ENCODE assay signal across 11 cellular contexts in genomic region chr12:108641446-108642268, GRCh38. TPM values are rescaled to one million over a fixed set of nuclear protein-coding genes. Genes with fewer than 3 reads are reported as not detected.
A peak's percentile ranks its signal among the peaks of the same experiment; 100 is the strongest.
DNase-seq lines count a peak whose midpoint lies in the region; ATAC-seq and TF ChIP-seq lines count a peak whose summit lies in the region.
"Had no signal": no experiment of that assay in that cellular context is flagged by ENCODE, and none has a peak within 500 bp of the region (broad histone marks: within the 10 kb centered on the region; RNA-seq: fewer than 3 reads in every experiment).

No MANE protein-coding gene starts in this region.

- H3K27me3 ChIP-seq in SK-N-SH (ENCODE audit: insufficient read depth), result no peaks in the 10 kb centered on the region
- no peaks in the 10 kb centered on the region for H3K27me3 ChIP-seq in lower lobe of right lung (ENCODE audit: low read depth)
- no peaks in the 10 kb centered on the region for H3K27me3 ChIP-seq in thyroid gland

- ATAC-seq in lower lobe of right lung, result peak; percentile 1 to 2
- ATAC-seq: activated CD8-positive, alpha-beta T cell treated with anti-CD3 and anti-CD28 coated beads, Interleukin-2, amount 10 ng/mL, durations not matched to agents 7 days and 5 days had no signal

- CTCF ChIA-PET in SK-N-SH (lab: Yijun Ruan, JAX), result interaction anchor here (1.1 to 2.0 kb wide), 6 partner anchors 11 to 162 kb away, joined by 3 to 8 read pairs (median 4); no protein-coding TSS in a partner anchor

- intact Hi-C loops in lower lobe of right lung (cut with DNase I), result no loop called here
- intact Hi-C loops in thyroid gland (cut with DNase I), result loop anchor here (10.0 kb wide), 1 partner anchor 313 kb away; no protein-coding TSS in a partner anchor

- DNase-seq in NOMO-1 (lab: John Stamatoyannopoulos, UW; ENCODE audit: unreplicated experiment in 2 of 2) (peak; percentile 5 to 23), NOMO-1 treated with DMSO at 0.1 percent for 48 hours (lab: John Stamatoyannopoulos, UW; ENCODE audit: unreplicated experiment) (no peak), SK-N-SH (no peak), lower lobe of right lung (no peak), thyroid gland (no peak), NCI-H526 (lab: John Stamatoyannopoulos, UW) (no peak), foreskin fibroblast (no peak), NCI-H226 (no peak)
- DNase-seq: activated CD8-positive, alpha-beta T cell treated with anti-CD3 and anti-CD28 coated beads, Interleukin-2, amount 10 ng/mL, durations not matched to agents 7 days and 5 days had no signal

- POLR2A ChIA-PET in SK-N-SH (lab: Yijun Ruan, JAX), result interaction anchor here (0.6 kb wide), 1 partner anchor 209 kb away, joined by 5 read pairs; no protein-coding TSS in a partner anchor

- TF ChIP-seq RAD21 in SK-N-SH (IDR thresholded peaks at IDR 0.05; ENCODE audit: low read length), result no peak

- no peak for TF ChIP-seq EP300 in SK-N-SH (IDR thresholded peaks at IDR 0.05; ENCODE audit: borderline replicate concordance in 1 of 2, low read depth in 1 of 2, low read length in 1 of 2)

- H3K9ac ChIP-seq in SK-N-SH, result no peak overlapping the region

- H3K9me3 ChIP-seq in SK-N-SH (no peaks in the 10 kb centered on the region), lower lobe of right lung (no peaks in the 10 kb centered on the region), thyroid gland (no peaks in the 10 kb centered on the region)

- H3K27ac ChIP-seq in SK-N-SH (ENCODE audit: low read depth in 2 of 2, low read length in 1 of 2) (peak overlapping the region; percentile 24 to 39; a peak in 3 of 4 replicates), lower lobe of right lung (peak overlapping the region; percentile 18), thyroid gland (peak overlapping the region; percentile 15 to 42 (median 21))

- no peak overlapping the region for H3K4me2 ChIP-seq in SK-N-SH

- no peak for TF ChIP-seq CTCF in SK-N-SH (IDR thresholded peaks at IDR 0.05)
- no peak for TF ChIP-seq CTCF in lower lobe of right lung (IDR thresholded peaks at IDR 0.05)
- TF ChIP-seq CTCF in thyroid gland (IDR thresholded peaks at IDR 0.05), result no peak
- TF ChIP-seq CTCF in foreskin fibroblast (IDR thresholded peaks at IDR 0.05; ENCODE audit: low read depth, low read length), result no peak

- H3K36me3 ChIP-seq in SK-N-SH (replicated peaks in 1 of 2; ENCODE audit: control insufficient read depth in 1 of 2, insufficient read depth in 2 of 2, low read length in 1 of 2) (peaks cover 20 to 34% of the 10 kb centered on the region in 2 experiments), lower lobe of right lung (peaks cover 12% of the 10 kb centered on the region), thyroid gland (no peaks in the 10 kb centered on the region)

- peaks cover 64% of the 10 kb centered on the region for H3F3A ChIP-seq in SK-N-SH (replicated peaks; ENCODE audit: insufficient read depth)

- peaks cover 16% of the 10 kb centered on the region; the same call in 1 of the 2 replicates for H3K79me2 ChIP-seq in SK-N-SH (ENCODE audit: insufficient read depth)

- H3K4me3 ChIP-seq in SK-N-SH (ENCODE audit: low read depth in 2 of 2, low read length in 1 of 2), result no peak overlapping the region
- H3K4me3 ChIP-seq in lower lobe of right lung, result no peak overlapping the region
- no peak overlapping the region for H3K4me3 ChIP-seq in thyroid gland (replicated peaks in 1 of 3)
- H3K4me3 ChIP-seq in foreskin fibroblast (ENCODE audit: low read depth in 1 of 2, low read length in 2 of 2), result no peak overlapping the region

- no peak overlapping the region for H2AFZ ChIP-seq in SK-N-SH (ENCODE audit: low read depth)

- H3K4me1 ChIP-seq in SK-N-SH (ENCODE audit: control insufficient read depth in 1 of 2, insufficient read depth in 2 of 2, low read depth in 1 of 2, low read length in 1 of 2) (peaks cover 22 to 39% of the 10 kb centered on the region in 2 experiments; a peak in 3 of 4 replicates), lower lobe of right lung (peaks cover 78% of the 10 kb centered on the region), thyroid gland (peaks cover 23 to 57% of the 10 kb centered on the region in 2 donors)

- H4K20me1 ChIP-seq in SK-N-SH (ENCODE audit: insufficient read depth), result no peaks in the 10 kb centered on the region

- 90% methylated on average over 8 of the region's 9 CpGs for WGBS in SK-N-SH (ENCODE audit: low lambda C conversion rate)
- WGBS in thyroid gland, 2 donors, result 33 to 35% methylated on average over 8 to 9 of the region's 9 CpGs

- no peaks in the 10 kb centered on the region for H3K9me2 ChIP-seq in SK-N-SH

- no peak for TF ChIP-seq POLR2A in thyroid gland (IDR thresholded peaks at IDR 0.05)

TF ChIP-seq in SK-N-SH, 30 proteins besides CTCF, POLR2A, EP300 and RAD21:
- TF ChIP-seq FOSL2 (IDR thresholded peaks at IDR 0.05; ENCODE audit: borderline replicate concordance, low read depth), result no peak
TF ChIP-seq in SK-N-SH: peak in this region for 0.

RNA-seq across cellular contexts. Expression of gene SELPLG, which starts 8.0 kb away (rescaled TPM):
- 2.8 and 3.2 TPM in 2 replicates for polyA plus RNA-seq in SK-N-SH (2012; rRNA removed)
- 1.3 and 2.1 TPM in 2 replicates for polyA plus RNA-seq in SK-N-SH (2012; cell fraction: cytosol; rRNA removed)
- 5.8 and 6.0 TPM in 2 replicates for polyA plus RNA-seq in SK-N-SH (2012; cell fraction: nucleus; rRNA removed)
- 59.9 TPM for total RNA-seq in lower lobe of right lung
- 1 to 10 TPM; 2.1 to 6.0 (median 2.8) TPM for total RNA-seq in thyroid gland
- total RNA-seq: H1, HT-29 had no signal

RNA-seq across cellular contexts. Expression of gene TMEM119, which starts 43.8 kb away (rescaled TPM):
- 25.7 and 28.2 TPM in 2 replicates for polyA plus RNA-seq in SK-N-SH (2012; rRNA removed)
- 19.1 and 26.9 TPM in 2 replicates for polyA plus RNA-seq in SK-N-SH (2012; cell fraction: cytosol; rRNA removed)
- 9.4 and 11.8 TPM in 2 replicates for polyA plus RNA-seq in SK-N-SH (2012; cell fraction: nucleus; rRNA removed)
- total RNA-seq in lower lobe of right lung, result 13.4 TPM
- total RNA-seq in thyroid gland, result 10 to 100 TPM in 3 of 4 donors, 1 to 10 TPM in 1; 6.9 to 21.6 (median 15.3) TPM
- total RNA-seq: activated CD8-positive, alpha-beta T cell treated with anti-CD3 and anti-CD28 coated beads, Interleukin-2, amount 10 ng/mL, durations not matched to agents 7 days and 5 days; HT-29 had no signal

Comparison
In these comparisons a context has a peak if more than half of its experiments do, and no peak if none do; other contexts are left out.
1. DNase-seq: peak in NOMO-1 (2 of 2); none in NOMO-1 treated with DMSO at 0.1 percent for 48 hours (single experiment), SK-N-SH (single experiment), lower lobe of right lung (single experiment), thyroid gland (0 of 2), NCI-H526 (0 of 2), foreskin fibroblast (0 of 2) and NCI-H226 (single experiment).
2. Peak in every context shown above with its lines, with median percentiles within 50 percentile points of each other: H3K27ac ChIP-seq.